8 cellular contexts compared by ENCODE assay signal in genomic region chr17:75109047-75109406, GRCh38. TPM values are rescaled to one million over a fixed set of nuclear protein-coding genes. Genes with fewer than 3 reads are reported as not detected.
DNase-seq lines count a peak whose midpoint lies in the region; ATAC-seq and TF ChIP-seq lines count a peak whose summit lies in the region.

No MANE protein-coding gene starts in this region.

- H3K4me3 Mint-ChIP-seq in activated naive CD8-positive, alpha-beta T cell treated with anti-CD3 and anti-CD28 coated beads, Interleukin-2, amount 50 U/mL, for 24 hours, result peak overlapping the region; percentile 86

- H3K4me1 ChIP-seq in right lobe of liver (peaks cover 0 to 13% (median 5%) of the 10 kb centered on the region in 4 donors), transverse colon (peaks cover 6 to 32% (median 22%) of the 10 kb centered on the region in 4 donors)

- peaks cover 4% of the 10 kb centered on the region for H3K36me3 Mint-ChIP-seq in activated naive CD8-positive, alpha-beta T cell treated with anti-CD3 and anti-CD28 coated beads, Interleukin-2, amount 50 U/mL, for 24 hours (ENCODE audit: low read depth)

- H3K9me3 ChIP-seq in right lobe of liver (no peaks in the 10 kb centered on the region), transverse colon (no peaks in the 10 kb centered on the region)

- no peak for TF ChIP-seq EP300 in transverse colon (IDR thresholded peaks at IDR 0.05; ENCODE audit: low read depth)

- TF ChIP-seq CTCF in right lobe of liver (IDR thresholded peaks at IDR 0.05), result no peak
- TF ChIP-seq CTCF in transverse colon (IDR thresholded peaks at IDR 0.05), result no peak

- 35% methylated on average over 21 of the region's 22 CpGs for WGBS in right lobe of liver (ENCODE audit: insufficient coverage, low coverage, low lambda C conversion rate, missing lambda C conversion rate)
- WGBS in transverse colon (ENCODE audit: low coverage in 1 of 2), 2 donors, result 4 to 17% methylated on average over 2 to 22 of the region's 22 CpGs

- H3K36me3 ChIP-seq in right lobe of liver, result no peaks in the 10 kb centered on the region
- H3K36me3 ChIP-seq in transverse colon, result no peaks in the 10 kb centered on the region

- no peak overlapping the region for H3K27ac Mint-ChIP-seq in activated naive CD8-positive, alpha-beta T cell treated with anti-CD3 and anti-CD28 coated beads, Interleukin-2, amount 50 U/mL, for 24 hours

- no peaks in the 10 kb centered on the region for H3K9me3 Mint-ChIP-seq in activated naive CD8-positive, alpha-beta T cell treated with anti-CD3 and anti-CD28 coated beads, Interleukin-2, amount 50 U/mL, for 24 hours

- H3K4me3 ChIP-seq in right lobe of liver (peak overlapping the region; percentile 81 to 90 (median 89)), transverse colon (peak overlapping the region; percentile 71 to 90 (median 78))

- peaks cover 27% of the 10 kb centered on the region for H3K4me1 Mint-ChIP-seq in activated naive CD8-positive, alpha-beta T cell treated with anti-CD3 and anti-CD28 coated beads, Interleukin-2, amount 50 U/mL, for 24 hours

- TF ChIP-seq POLR2A in right lobe of liver (IDR thresholded peaks at IDR 0.05), result no peak
- no peak for TF ChIP-seq POLR2A in transverse colon (IDR thresholded peaks at IDR 0.05)

- no peaks in the 10 kb centered on the region for H3K27me3 ChIP-seq in right lobe of liver
- no peaks in the 10 kb centered on the region for H3K27me3 ChIP-seq in transverse colon

- no peak for ATAC-seq in activated naive CD8-positive, alpha-beta T cell treated with anti-CD3 and anti-CD28 coated beads, Interleukin-2, amount 50 U/mL, for 24 hours
- ATAC-seq in right lobe of liver (no peak), GM21447 (IDR thresholded peaks at IDR 0.05; ENCODE audit: unreplicated experiment) (no peak)

- H3K27ac ChIP-seq in right lobe of liver (no peak overlapping the region), transverse colon (peak overlapping the region in 2 of 4 donors; percentile 84 to 88)

- peak; percentile 33 for DNase-seq in activated T-cell treated with anti-CD3 and anti-CD28 coated beads, Interleukin-2, amount 50 U/mL, for 1 hour
- DNase-seq in activated T-cell treated with anti-CD3 and anti-CD28 coated beads for 4 hours, result no peak
- DNase-seq in activated naive CD8-positive, alpha-beta T cell treated with anti-CD3 and anti-CD28 coated beads, Interleukin-2, amount 50 U/mL, for 24 hours, result peak; percentile 30
- no peak for DNase-seq in right lobe of liver
- DNase-seq in transverse colon, result no peak
- DNase-seq in midbrain (lab: John Stamatoyannopoulos, UW), result no peak
- DNase-seq in NCI-H1930 (lab: John Stamatoyannopoulos, UW), result no peak

- intact Hi-C loops in right lobe of liver (cut with DNase I), result no loop called here
- intact Hi-C loops in transverse colon (cut with DNase I; ENCODE audit: low total_unique reads), result no loop called here

- in situ Hi-C loops in transverse colon (cut with MboI; ENCODE audit: low pct_ligation_motif_present in 1 of 4, low pct_unique_long_range_greater_than_20kb in 1 of 4, low sequenced_read_pairs in 3 of 4), result no loop called here

- no peaks in the 10 kb centered on the region for H3K27me3 Mint-ChIP-seq in activated naive CD8-positive, alpha-beta T cell treated with anti-CD3 and anti-CD28 coated beads, Interleukin-2, amount 50 U/mL, for 24 hours

RNA-seq across cellular contexts. Expression of gene ARMC7, which starts 0.7 kb away (rescaled TPM):
- total RNA-seq in right lobe of liver (1 to 10 TPM; 4.7 to 6.3 (median 5.3) TPM), transverse colon (10 to 100 TPM in 3 of 4 donors, 1 to 10 TPM in 1; 8.2 to 41.1 (median 21.4) TPM)

RNA-seq across cellular contexts. Expression of gene SLC16A5, which starts 21.3 kb away (rescaled TPM):
- 1 to 10 TPM; 1.2 to 3.7 (median 1.7) TPM for total RNA-seq in right lobe of liver
- total RNA-seq in transverse colon, result 10 to 100 TPM; 65.9 to 94.6 (median 79.5) TPM

RNA-seq across cellular contexts. Expression of gene NT5C, which starts 22.5 kb away (rescaled TPM):
- total RNA-seq in right lobe of liver, result 10 to 100 TPM; 10.5 to 35.1 (median 12.6) TPM
- 100 to 1,000 TPM; 162 to 247 (median 208) TPM for total RNA-seq in transverse colon

RNA-seq across cellular contexts. Expression of gene JPT1, which starts 45.3 kb away (rescaled TPM):
- total RNA-seq in right lobe of liver (10 to 100 TPM; 16.7 to 57.8 (median 29.5) TPM), transverse colon (100 to 1,000 TPM in 3 of 4 donors, 10 to 100 TPM in 1; 61.7 to 293 (median 219) TPM)

Comparison
In these comparisons a context has a peak if more than half of its experiments do, and no peak if none do; other contexts are left out.
1. DNase-seq: peak in activated T-cell treated with anti-CD3 and anti-CD28 coated beads, Interleukin-2, amount 50 U/mL, for 1 hour (single experiment) and activated naive CD8-positive, alpha-beta T cell treated with anti-CD3 and anti-CD28 coated beads, Interleukin-2, amount 50 U/mL, for 24 hours (single experiment); none in activated T-cell treated with anti-CD3 and anti-CD28 coated beads for 4 hours (single experiment), right lobe of liver (0 of 3), transverse colon (single experiment), midbrain (single experiment) and NCI-H1930 (0 of 2).
2. RNA of gene SLC16A5, which starts 21.3 kb away (total RNA-seq): 65.9 to 94.6 TPM in transverse colon; 1.2 to 3.7 TPM in right lobe of liver; every median in the first group is over 10 times any median in the second.
3. RNA of gene NT5C, which starts 22.5 kb away (total RNA-seq): 162 to 247 TPM in transverse colon; 10.5 to 35.1 TPM in right lobe of liver; every median in the first group is over 4 times any median in the second.